ENCODE assay signal across 8 cellular contexts in genomic region chrX:84186603-84187358, GRCh38. TPM values are rescaled to one million over a fixed set of nuclear protein-coding genes. Genes with fewer than 3 reads are reported as not detected.
DNase-seq lines count a peak whose midpoint lies in the region; ATAC-seq and TF ChIP-seq lines count a peak whose summit lies in the region.

No MANE protein-coding gene starts in this region.

- peak overlapping the region; percentile 82 for H3K4me3 ChIP-seq in HUES6 (ENCODE audit: low read depth, low read length)
- peak overlapping the region; percentile 65 to 74 for H3K4me3 ChIP-seq in muscle layer of duodenum (ENCODE audit: low read depth in 1 of 2, low read length in 2 of 2)

- H3K9me3 ChIP-seq in HUES6 (ENCODE audit: control insufficient read depth, insufficient read depth, low read depth, low read length) (no peaks in the 10 kb centered on the region), muscle layer of duodenum (ENCODE audit: control insufficient read depth in 1 of 2, low read length in 2 of 2) (no peaks in the 10 kb centered on the region)

- no peaks in the 10 kb centered on the region for H3K36me3 ChIP-seq in HUES6 (ENCODE audit: control insufficient read depth, insufficient read depth, low read length)
- H3K36me3 ChIP-seq in muscle layer of duodenum (ENCODE audit: control insufficient read depth in 1 of 2, insufficient read depth in 2 of 2, low read length in 2 of 2) = no peaks in the 10 kb centered on the region

- peaks cover 24% of the 10 kb centered on the region for H3K27me3 Mint-ChIP-seq in activated naive CD4-positive, alpha-beta T cell treated with anti-CD3 and anti-CD28 coated beads, Interleukin-2, amount 50 U/mL, for 24 hours
- no peaks in the 10 kb centered on the region for H3K27me3 Mint-ChIP-seq in chondrocyte (ENCODE audit: low read depth)

- no peaks in the 10 kb centered on the region for H3K36me3 Mint-ChIP-seq in activated naive CD4-positive, alpha-beta T cell treated with anti-CD3 and anti-CD28 coated beads, Interleukin-2, amount 50 U/mL, for 24 hours
- H3K36me3 Mint-ChIP-seq in chondrocyte (ENCODE audit: low read depth) = peaks cover 1% of the 10 kb centered on the region

- 0 out of 2 replicates have a peak, but pooled peaks cover 7% of the 10 kb centered on the region for H3K4me1 ChIP-seq in HUES6 (ENCODE audit: control insufficient read depth, insufficient read depth, low read length)
- no peaks in the 10 kb centered on the region for H3K4me1 ChIP-seq in muscle layer of duodenum (ENCODE audit: control insufficient read depth in 1 of 2, insufficient read depth in 2 of 2, low read length in 2 of 2)

- ATAC-seq in GM21526 (IDR thresholded peaks at IDR 0.05; ENCODE audit: low FRiP score, unreplicated experiment) (no peak), HG03521 (IDR thresholded peaks at IDR 0.05; ENCODE audit: unreplicated experiment) (no peak), HG02610 (IDR thresholded peaks at IDR 0.05; ENCODE audit: unreplicated experiment) (no peak)

- peak overlapping the region; percentile 66 for H3K9ac ChIP-seq in HUES6 (ENCODE audit: low read length)

- H3K4me3 Mint-ChIP-seq in activated naive CD4-positive, alpha-beta T cell treated with anti-CD3 and anti-CD28 coated beads, Interleukin-2, amount 50 U/mL, for 24 hours = peak overlapping the region; percentile 36
- H3K4me3 Mint-ChIP-seq in chondrocyte (ENCODE audit: unreplicated experiment) = peak overlapping the region; percentile 83

- peaks cover 5% of the 10 kb centered on the region for H3K9me3 Mint-ChIP-seq in activated naive CD4-positive, alpha-beta T cell treated with anti-CD3 and anti-CD28 coated beads, Interleukin-2, amount 50 U/mL, for 24 hours
- H3K9me3 Mint-ChIP-seq in chondrocyte (ENCODE audit: low read depth) = peaks cover 12% of the 10 kb centered on the region

- DNase-seq in activated naive CD4-positive, alpha-beta T cell treated with anti-CD3 and anti-CD28 coated beads, Interleukin-2, amount 50 U/mL, for 16 hours = no peak
- DNase-seq in chondrocyte (ENCODE audit: low spot score) = no peak

- H3K4me1 Mint-ChIP-seq in activated naive CD4-positive, alpha-beta T cell treated with anti-CD3 and anti-CD28 coated beads, Interleukin-2, amount 50 U/mL, for 24 hours = peaks cover 4% of the 10 kb centered on the region
- H3K4me1 Mint-ChIP-seq in chondrocyte (ENCODE audit: low read depth) = peaks cover 4% of the 10 kb centered on the region

- H3K27me3 ChIP-seq in HUES6 (ENCODE audit: control insufficient read depth, insufficient read depth, low read length) (no peaks in the 10 kb centered on the region; the same call in 1 of the 2 replicates), muscle layer of duodenum (ENCODE audit: low read depth, low read length) (no peaks in the 10 kb centered on the region)

- no peak overlapping the region for H3K27ac ChIP-seq in HUES6 (ENCODE audit: low read depth, low read length)
- no peak overlapping the region for H3K27ac ChIP-seq in muscle layer of duodenum (ENCODE audit: low read length)

- TF ChIP-seq CTCF in chondrocyte (IDR thresholded peaks at IDR 0.05) = peak; percentile 44

- H3K27ac Mint-ChIP-seq in activated naive CD4-positive, alpha-beta T cell treated with anti-CD3 and anti-CD28 coated beads, Interleukin-2, amount 50 U/mL, for 24 hours = no peak overlapping the region
- no peak overlapping the region for H3K27ac Mint-ChIP-seq in chondrocyte (ENCODE audit: unreplicated experiment)

RNA-seq across cellular contexts. Expression of gene RPS6KA6, which starts 1.2 kb away (rescaled TPM):
- total RNA-seq in chondrocyte = 2.4 to 2.7 TPM (median 2.5 TPM) in 3 replicates
